In genomic region chr17:43369986-43370385, GRCh38 we compare ENCODE assay signal across 8 cellular contexts. TPM values are rescaled to one million over a fixed set of nuclear protein-coding genes. Genes with fewer than 3 reads are reported as not detected.
DNase-seq lines count a peak whose midpoint lies in the region; ATAC-seq lines count a peak whose summit lies in the region.
"Had no signal": no experiment of that assay in that cellular context is flagged by ENCODE, and none has a peak within 500 bp of the region (broad histone marks: within the 10 kb centered on the region; RNA-seq: fewer than 3 reads in every experiment).

No MANE protein-coding gene starts in this region.

- H3K9ac ChIP-seq in HUES6 (ENCODE audit: low read length) = no peak overlapping the region

- peaks cover 22% of the 10 kb centered on the region for H3K4me1 Mint-ChIP-seq in activated T-helper 17 cell treated with anti-CD3 and anti-CD28 coated beads, Interleukin-2, amount 50 U/mL, for 72 hours
- peaks cover 57% of the 10 kb centered on the region for H3K4me1 Mint-ChIP-seq in stimulated activated naive CD8-positive, alpha-beta T cell treated with anti-CD3 and anti-CD28 coated beads, Interleukin-15, amount 100 ng/mL, for 72 hours

- DNase-seq in stimulated activated naive CD8-positive, alpha-beta T cell treated with anti-CD3 and anti-CD28 coated beads, Interleukin-15, amount 100 ng/mL, for 72 hours = no peak
- DNase-seq in NCI-H1436 treated with DMSO at 0.1 percent for 48 hours (lab: John Stamatoyannopoulos, UW) (no peak), COLO829 (ENCODE audit: low spot score) (no peak)
- no peak for DNase-seq in stimulated activated CD8-positive, alpha-beta memory T cell treated with anti-CD3 and anti-CD28 coated beads, Interleukin-4, amount 100 ng/mL, for 48 hours

- no peaks in the 10 kb centered on the region for H3K27me3 ChIP-seq in HUES6 (ENCODE audit: control insufficient read depth, insufficient read depth, low read length)
- no peaks in the 10 kb centered on the region for H3K27me3 ChIP-seq in layer of hippocampus (ENCODE audit: control insufficient read depth, insufficient read depth, low read length)

- H3K4me3 ChIP-seq in HUES6 (ENCODE audit: low read depth, low read length) = no peak overlapping the region
- H3K4me3 ChIP-seq: SK-N-MC had no signal

- peaks cover 27% of the 10 kb centered on the region for H3K4me1 ChIP-seq in HUES6 (ENCODE audit: control insufficient read depth, insufficient read depth, low read length)

- no peaks in the 10 kb centered on the region for H3K27me3 Mint-ChIP-seq in activated T-helper 17 cell treated with anti-CD3 and anti-CD28 coated beads, Interleukin-2, amount 50 U/mL, for 72 hours
- H3K27me3 Mint-ChIP-seq in stimulated activated naive CD8-positive, alpha-beta T cell treated with anti-CD3 and anti-CD28 coated beads, Interleukin-15, amount 100 ng/mL, for 72 hours = no peaks in the 10 kb centered on the region

- H3K9me3 Mint-ChIP-seq in activated T-helper 17 cell treated with anti-CD3 and anti-CD28 coated beads, Interleukin-2, amount 50 U/mL, for 72 hours = no peaks in the 10 kb centered on the region
- H3K9me3 Mint-ChIP-seq in stimulated activated naive CD8-positive, alpha-beta T cell treated with anti-CD3 and anti-CD28 coated beads, Interleukin-15, amount 100 ng/mL, for 72 hours = no peaks in the 10 kb centered on the region

- H3K27ac ChIP-seq in HUES6 (ENCODE audit: low read depth, low read length) (peak overlapping the region; percentile 99; the same call in 1 of the 2 replicates), layer of hippocampus (ENCODE audit: low read depth, low read length) (peak overlapping the region; percentile 99)
- H3K27ac ChIP-seq: SK-N-MC had no signal

- no peak for ATAC-seq in activated T-helper 17 cell treated with anti-CD3 and anti-CD28 coated beads, Interleukin-2, amount 50 U/mL, for 72 hours (replicated peaks)
- ATAC-seq in stimulated activated naive CD8-positive, alpha-beta T cell treated with anti-CD3 and anti-CD28 coated beads, Interleukin-15, amount 100 ng/mL, for 72 hours = no peak

- peaks cover 14% of the 10 kb centered on the region for H3K36me3 Mint-ChIP-seq in activated T-helper 17 cell treated with anti-CD3 and anti-CD28 coated beads, Interleukin-2, amount 50 U/mL, for 72 hours (ENCODE audit: low read depth)

- H3K27ac Mint-ChIP-seq in activated T-helper 17 cell treated with anti-CD3 and anti-CD28 coated beads, Interleukin-2, amount 50 U/mL, for 72 hours = peak overlapping the region; percentile 99
- H3K27ac Mint-ChIP-seq in stimulated activated naive CD8-positive, alpha-beta T cell treated with anti-CD3 and anti-CD28 coated beads, Interleukin-15, amount 100 ng/mL, for 72 hours = peak overlapping the region in 1 of 2 donors; percentile 100

- no peaks in the 10 kb centered on the region for H3K9me3 ChIP-seq in HUES6 (ENCODE audit: control insufficient read depth, insufficient read depth, low read depth, low read length)

- no peaks in the 10 kb centered on the region for H3K36me3 ChIP-seq in HUES6 (ENCODE audit: control insufficient read depth, insufficient read depth, low read length)

- peak overlapping the region; percentile 77 for H3K4me3 Mint-ChIP-seq in activated T-helper 17 cell treated with anti-CD3 and anti-CD28 coated beads, Interleukin-2, amount 50 U/mL, for 72 hours
- peak overlapping the region; percentile 92 to 95 for H3K4me3 Mint-ChIP-seq in stimulated activated naive CD8-positive, alpha-beta T cell treated with anti-CD3 and anti-CD28 coated beads, Interleukin-15, amount 100 ng/mL, for 72 hours

RNA-seq across cellular contexts. Expression of gene ARL4D, which starts 28.8 kb away (rescaled TPM):
- 1 to 10 TPM; 1.7 to 2.5 TPM for total RNA-seq in activated T-helper 17 cell treated with anti-CD3 and anti-CD28 coated beads, Interleukin-2, amount 50 U/mL, for 72 hours
